In the genomic region with DNA sequence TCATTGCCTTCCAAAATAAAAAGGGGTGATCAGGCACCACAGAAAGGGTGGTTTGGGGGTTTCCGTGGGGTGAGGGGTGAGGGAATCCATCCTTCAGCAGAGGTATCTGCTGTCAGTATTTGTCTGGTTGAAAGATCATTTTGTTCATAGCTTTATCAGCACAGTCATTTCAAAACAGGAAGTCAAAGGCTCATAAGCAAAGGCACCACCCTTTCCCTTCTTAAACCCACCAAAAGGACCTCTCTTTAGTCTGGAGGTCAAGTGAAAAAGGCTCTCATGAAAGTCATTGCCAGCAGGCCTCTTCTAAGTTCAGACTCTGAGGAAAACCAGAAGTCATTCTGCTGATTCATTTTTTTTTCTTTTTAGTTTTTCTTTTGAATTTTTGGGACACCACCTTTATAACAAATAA, we compare ENCODE assay signal across 9 cellular contexts. TPM values are rescaled to one million over a fixed set of nuclear protein-coding genes. Genes with fewer than 3 reads are reported as not detected.
DNase-seq lines count a peak whose midpoint lies in the region; ATAC-seq and TF ChIP-seq lines count a peak whose summit lies in the region.
"Had no signal": no experiment of that assay in that cellular context is flagged by ENCODE, and none has a peak within 500 bp of the region (broad histone marks: within the 10 kb centered on the region; RNA-seq: fewer than 3 reads in every experiment).

No MANE protein-coding gene starts in this region.

- no peak overlapping the region for H3K27ac Mint-ChIP-seq in Calu3 (ENCODE audit: unreplicated experiment)

- H3K36me3 ChIP-seq in Peyer's patch = no peaks in the 10 kb centered on the region

- TF ChIP-seq POLR2A in Peyer's patch (IDR thresholded peaks at IDR 0.05) = peak in 1 of 2 donors; percentile 26

- intact Hi-C loops in Calu3 (cut with micrococcal nuclease; ENCODE audit: unreplicated experiment) = no loop called here

- peak; percentile 73 for ATAC-seq in GM18508 (IDR thresholded peaks at IDR 0.05; ENCODE audit: insufficient read depth, unreplicated experiment)
- ATAC-seq in HG02642 (IDR thresholded peaks at IDR 0.05; ENCODE audit: poor library complexity, unreplicated experiment) = peak; percentile 42

- H3K27me3 Mint-ChIP-seq in Calu3 (ENCODE audit: unreplicated experiment) = peaks cover 54% of the 10 kb centered on the region

- H3K4me1 ChIP-seq in Peyer's patch = peaks cover 0 to 35% (median 19%) of the 10 kb centered on the region in 4 donors

- peak in 2 of 3 donors; percentile 57 to 64 for DNase-seq in Peyer's patch
- peak; percentile 39 for DNase-seq in fibroblast of the aortic adventitia (ENCODE audit: low read depth)
- no peak for DNase-seq in NCI-H1694 treated with DMSO at 0.1 percent for 48 hours (lab: John Stamatoyannopoulos, UW)
- no peak for DNase-seq in Calu3
- DNase-seq in activated CD4-positive, CD25-positive, alpha-beta regulatory T cell (lab: John Stamatoyannopoulos, UW) = no peak
- DNase-seq in NCI-H2227 (lab: John Stamatoyannopoulos, UW; ENCODE audit: unreplicated experiment) = no peak

- no peaks in the 10 kb centered on the region for H3K4me1 Mint-ChIP-seq in Calu3 (ENCODE audit: low read depth, unreplicated experiment)

- BruUV-seq in Calu3 (replicated peaks; lab: Mats Ljungman, UMichigan) = no TSS peak

- no peaks in the 10 kb centered on the region for H3K9me3 Mint-ChIP-seq in Calu3 (ENCODE audit: low read depth, unreplicated experiment)

- H3K27me3 ChIP-seq in Peyer's patch = no peaks in the 10 kb centered on the region

- H3K4me3 Mint-ChIP-seq in Calu3 (ENCODE audit: low read depth, unreplicated experiment) = no peak overlapping the region

- H3K4me3 ChIP-seq in Peyer's patch (no peak overlapping the region), fibroblast of the aortic adventitia (ENCODE audit: low read depth, low read length) (no peak overlapping the region)

- CTCF ChIA-PET in Calu3 (lab: Charles Lee) = no interaction called here

- H3K36me3 Mint-ChIP-seq in Calu3 (ENCODE audit: insufficient read depth, unreplicated experiment) = peaks cover under 1% of the 10 kb centered on the region

- H3K9me3 ChIP-seq in Peyer's patch = no peaks in the 10 kb centered on the region

- peak overlapping the region; percentile 48 to 72 (median 57) for H3K27ac ChIP-seq in Peyer's patch
- H3K27ac ChIP-seq: epithelial cell of prostate had no signal

- TF ChIP-seq CTCF in Peyer's patch (IDR thresholded peaks at IDR 0.05) = no peak
- no peak for TF ChIP-seq CTCF in fibroblast of the aortic adventitia (IDR thresholded peaks at IDR 0.05; ENCODE audit: insufficient read depth, low read length)
- TF ChIP-seq CTCF in Calu3 (IDR thresholded peaks at IDR 0.05; ENCODE audit: unreplicated experiment) = no peak

RNA-seq across cellular contexts. Expression of a gene that starts 6.2 kb away (rescaled TPM):
- total RNA-seq in Peyer's patch = 100 to 1,000 TPM in 1 of 4 donors, 10 to 100 TPM in 2, 1 to 10 TPM in 1; 9.9 to 119 (median 15.6) TPM
- total RNA-seq in fibroblast of the aortic adventitia (ENCODE audit: low replicate concordance) = 10.8 and 13.4 TPM in 2 replicates
- total RNA-seq in Calu3 (2022) = 1.1 and 1.4 TPM in 2 replicates

Comparison
In these comparisons a context has a peak if more than half of its experiments do, and no peak if none do; other contexts are left out.
1. DNase-seq: peak in Peyer's patch (2 of 3) and fibroblast of the aortic adventitia (single experiment); none in NCI-H1694 treated with DMSO at 0.1 percent for 48 hours (single experiment), Calu3 (single experiment), activated CD4-positive, CD25-positive, alpha-beta regulatory T cell (0 of 4) and NCI-H2227 (single experiment).